29 cellular contexts compared by ENCODE assay signal in genomic region chrX:101231080-101231479, GRCh38.
"Had no signal": no experiment of that assay in that cellular context is flagged by ENCODE, and none has a peak within 500 bp of the region (broad histone marks: within the 10 kb centered on the region; RNA-seq: fewer than 3 reads in every experiment).

No MANE protein-coding gene starts in this region.

- H3K4me3 Mint-ChIP-seq: activated CD4-positive, alpha-beta T cell treated with anti-CD3 and anti-CD28 coated beads for 36 hours; activated CD4-positive, alpha-beta T cell treated with anti-CD3 and anti-CD28 coated beads, Interleukin-2, amount 10 ng/mL, durations not matched to agents 7 days and 5 days; activated CD8-positive, alpha-beta T cell treated with anti-CD3 and anti-CD28 coated beads, Interleukin-2, amount 10 ng/mL, durations not matched to agents 7 days and 5 days; activated naive CD4-positive, alpha-beta T cell treated with anti-CD3 and anti-CD28 coated beads, Interleukin-2, amount 50 U/mL, for 24 hours; activated naive CD8-positive, alpha-beta T cell treated with anti-CD3 and anti-CD28 coated beads, Interleukin-2, amount 10 ng/mL, durations not matched to agents 7 days and 5 days; activated T-cell treated with anti-CD3 and anti-CD28 coated beads, Interleukin-2, amount 50 U/mL, for 24 hours; brain; T-helper 1 cell treated with Interleukin-12 subunit alpha and Interleukin-12 subunit beta and Interleukin-4 antibody, amounts not matched to agents 30 μg/mL and 1 μg/mL, for 36 hours; T-helper 2 cell treated with Interferon-gamma antibody and Interleukin-4, amounts not matched to agents 5 μg/mL and 100 μg/mL, for 36 hours; WTC11 had no signal

- H3K36me3 Mint-ChIP-seq: activated naive CD4-positive, alpha-beta T cell treated with anti-CD3 and anti-CD28 coated beads, Interleukin-2, amount 50 U/mL, for 24 hours; activated naive CD8-positive, alpha-beta T cell treated with anti-CD3 and anti-CD28 coated beads, Interleukin-2, amount 10 ng/mL, durations not matched to agents 7 days and 5 days; brain; WTC11 had no signal

- H3K9me3 Mint-ChIP-seq: activated CD4-positive, alpha-beta T cell treated with anti-CD3 and anti-CD28 coated beads, Interleukin-2, amount 10 ng/mL, durations not matched to agents 7 days and 5 days; activated naive CD4-positive, alpha-beta T cell treated with anti-CD3 and anti-CD28 coated beads, Interleukin-2, amount 50 U/mL, for 24 hours; activated naive CD8-positive, alpha-beta T cell treated with anti-CD3 and anti-CD28 coated beads, Interleukin-2, amount 10 ng/mL, durations not matched to agents 7 days and 5 days; activated T-cell treated with anti-CD3 and anti-CD28 coated beads, Interleukin-2, amount 50 U/mL, for 24 hours; activated T-helper 2 cell treated with anti-CD3 and anti-CD28 coated beads, Interferon-gamma antibody, Interleukin-2, Interleukin-4, amounts not matched to agents 10 μg/mL and 5 μg/mL and 100 μg/mL, durations not matched to agents 14 hours and 24 hours and 36 hours; T-helper 1 cell treated with Interleukin-12 subunit alpha and Interleukin-12 subunit beta and Interleukin-4 antibody, amounts not matched to agents 30 μg/mL and 1 μg/mL, for 36 hours; T-helper 2 cell treated with Interferon-gamma antibody and Interleukin-4, amounts not matched to agents 5 μg/mL and 100 μg/mL, for 36 hours; WTC11 had no signal

- H3K27ac ChIP-seq: SJSA1 had no signal

- H3K27me3 Mint-ChIP-seq: activated CD4-positive, alpha-beta T cell treated with anti-CD3 and anti-CD28 coated beads for 36 hours; activated CD4-positive, alpha-beta T cell treated with anti-CD3 and anti-CD28 coated beads, Interleukin-2, amount 10 ng/mL, durations not matched to agents 7 days and 5 days; activated naive CD4-positive, alpha-beta T cell treated with anti-CD3 and anti-CD28 coated beads, Interleukin-2, amount 50 U/mL, for 24 hours; activated naive CD8-positive, alpha-beta T cell treated with anti-CD3 and anti-CD28 coated beads, Interleukin-2, amount 10 ng/mL, durations not matched to agents 7 days and 5 days; brain had no signal

- H3K36me3 ChIP-seq: MG63, SJSA1 had no signal

- H3K27ac Mint-ChIP-seq: activated CD4-positive, alpha-beta T cell treated with anti-CD3 and anti-CD28 coated beads for 36 hours; activated CD4-positive, alpha-beta T cell treated with anti-CD3 and anti-CD28 coated beads, Interleukin-2, amount 10 ng/mL, durations not matched to agents 7 days and 5 days; activated CD8-positive, alpha-beta T cell treated with anti-CD3 and anti-CD28 coated beads, Interleukin-2, amount 10 ng/mL, durations not matched to agents 7 days and 5 days; activated naive CD4-positive, alpha-beta T cell treated with anti-CD3 and anti-CD28 coated beads, Interleukin-2, amount 50 U/mL, for 24 hours; activated naive CD8-positive, alpha-beta T cell treated with anti-CD3 and anti-CD28 coated beads, Interleukin-2, amount 10 ng/mL, durations not matched to agents 7 days and 5 days; activated T-cell treated with anti-CD3 and anti-CD28 coated beads, Interleukin-2, amount 50 U/mL, for 24 hours; activated T-helper 2 cell treated with anti-CD3 and anti-CD28 coated beads, Interferon-gamma antibody, Interleukin-2, Interleukin-4, amounts not matched to agents 10 μg/mL and 5 μg/mL and 100 μg/mL, durations not matched to agents 14 hours and 24 hours and 36 hours; brain; T-helper 1 cell treated with Interleukin-12 subunit alpha and Interleukin-12 subunit beta and Interleukin-4 antibody, amounts not matched to agents 30 μg/mL and 1 μg/mL, for 36 hours; T-helper 2 cell treated with Interferon-gamma antibody and Interleukin-4, amounts not matched to agents 5 μg/mL and 100 μg/mL, for 36 hours; WTC11 had no signal

- H3K4me3 ChIP-seq: MG63, SJSA1 had no signal

- H3K4me1 Mint-ChIP-seq: activated CD4-positive, alpha-beta T cell treated with anti-CD3 and anti-CD28 coated beads for 36 hours; activated CD4-positive, alpha-beta T cell treated with anti-CD3 and anti-CD28 coated beads, Interleukin-2, amount 10 ng/mL, durations not matched to agents 7 days and 5 days; activated naive CD4-positive, alpha-beta T cell treated with anti-CD3 and anti-CD28 coated beads, Interleukin-2, amount 50 U/mL, for 24 hours; activated naive CD8-positive, alpha-beta T cell treated with anti-CD3 and anti-CD28 coated beads, Interleukin-2, amount 10 ng/mL, durations not matched to agents 7 days and 5 days; brain had no signal

- DNase-seq: activated CD4-positive, alpha-beta T cell treated with anti-CD3 and anti-CD28 coated beads for 36 hours; activated CD4-positive, alpha-beta T cell treated with anti-CD3 and anti-CD28 coated beads, Interleukin-2, amount 10 ng/mL, durations not matched to agents 7 days and 5 days; activated CD4-positive, alpha-beta T cell treated with anti-CD3 and anti-CD28 coated beads, Interleukin-2, amount 50 U/mL, for 48 hours; activated CD8-positive, alpha-beta T cell treated with anti-CD3 and anti-CD28 coated beads, Interleukin-2, amount 10 ng/mL, durations not matched to agents 7 days and 5 days; activated gamma-delta T cell; activated naive CD4-positive, alpha-beta T cell treated with Interleukin-2 at 50 U/mL for 16 hours; activated naive CD8-positive, alpha-beta T cell treated with anti-CD3 and anti-CD28 coated beads, Interleukin-2, amount 10 ng/mL, durations not matched to agents 7 days and 5 days; activated T-cell treated with anti-CD3 and anti-CD28 coated beads, Interleukin-2, amount 50 U/mL, for 24 hours; central memory CD4-positive, alpha-beta T cell; Kasumi-1; MG63; NCI-H1048; NCI-H1105 treated with DMSO at 0.1 percent for 48 hours; NCI-H1436; NCI-H1694; NCI-H1930; NCI-H2081 treated with DMSO at 0.1 percent for 48 hours; NCI-H226; NCI-H446 treated with DMSO at 0.1 percent for 48 hours; NCI-H524; SHP77 treated with DMSO at 0.1 percent for 48 hours; SK-N-SH had no signal

- H3K27me3 ChIP-seq: MG63, SJSA1 had no signal

- H3K9me3 ChIP-seq: MG63, SJSA1, SK-N-SH had no signal
